ENCODE assay signal across 8 cellular contexts in the genomic region with DNA sequence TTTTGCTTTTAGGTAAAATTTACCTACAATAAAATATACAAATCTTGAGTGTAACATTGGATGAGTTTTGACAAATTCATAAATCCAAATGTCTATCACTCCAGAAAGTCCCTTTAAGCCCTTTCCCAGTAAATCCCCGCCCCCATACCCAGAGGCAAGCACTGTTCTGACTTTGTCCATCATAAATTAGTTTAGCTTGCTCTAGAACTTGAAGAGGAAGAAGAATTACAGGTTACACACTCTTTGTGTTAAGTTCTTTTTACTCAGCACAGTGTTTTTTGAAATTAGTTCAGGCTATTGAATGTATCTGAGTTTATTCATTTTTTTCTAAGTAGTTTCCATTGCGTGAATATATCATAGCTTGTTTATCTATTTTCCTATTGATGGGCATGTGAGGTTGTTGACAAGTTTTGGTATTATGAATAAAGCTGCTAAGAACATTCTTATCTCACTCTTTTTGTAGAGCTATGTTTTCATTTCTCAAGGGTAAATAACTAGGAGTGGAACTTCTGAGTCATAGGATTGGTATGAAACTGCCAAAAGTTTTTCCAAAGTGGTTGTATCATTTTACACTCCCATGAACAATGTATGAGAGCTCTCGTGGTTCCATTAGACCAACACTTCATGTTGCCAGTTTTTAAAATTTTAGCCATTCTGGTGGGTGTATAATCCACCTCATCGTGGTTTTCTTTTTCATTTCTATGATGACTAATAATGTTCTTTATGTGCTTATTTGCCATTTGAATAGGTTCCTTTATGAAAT. TPM values are rescaled to one million over a fixed set of nuclear protein-coding genes. Genes with fewer than 3 reads are reported as not detected.
DNase-seq lines count a peak whose midpoint lies in the region; ATAC-seq lines count a peak whose summit lies in the region.

No MANE protein-coding gene starts in this region.

- H3K79me2 ChIP-seq in mesendoderm (ENCODE audit: control insufficient read depth, insufficient read depth, low read length): no peaks in the 10 kb centered on the region

- no peak overlapping the region for H4K8ac ChIP-seq in mesendoderm (ENCODE audit: low read depth, low read length)

- H3K18ac ChIP-seq in mesendoderm (ENCODE audit: low read length): no peak overlapping the region

- POLR2A ChIA-PET in activated CD4-positive, alpha-beta T cell treated with anti-CD3 and anti-CD28 coated beads for 36 hours (lab: Charles Lee): interaction anchor here (0.6 to 1.2 kb wide), 7 partner anchors 16 to 986 kb away, joined by 3 to 5 read pairs (median 3); partner anchors contain the start of gene THAP9

- ATAC-seq in activated CD4-positive, alpha-beta T cell treated with anti-CD3 and anti-CD28 coated beads for 36 hours: peak; percentile 91
- ATAC-seq in HG03432 (IDR thresholded peaks at IDR 0.05; ENCODE audit: unreplicated experiment) (peak; percentile 73), GM19328 (IDR thresholded peaks at IDR 0.05; ENCODE audit: unreplicated experiment) (no peak)

- no peak overlapping the region for H3K27ac ChIP-seq in mesendoderm (ENCODE audit: low read depth, low read length)

- H3K4me3 ChIP-seq in mesendoderm (ENCODE audit: low read length) (no peak overlapping the region), MG63 (no peak overlapping the region)

- H2BK120ac ChIP-seq in mesendoderm (ENCODE audit: low read depth, low read length): no peak overlapping the region

- H3K4me1 ChIP-seq in mesendoderm (ENCODE audit: control insufficient read depth, low read depth, low read length): no peaks in the 10 kb centered on the region

- H3K4me2 ChIP-seq in mesendoderm (ENCODE audit: low read length): no peak overlapping the region

- no peaks in the 10 kb centered on the region for H3K9me3 Mint-ChIP-seq in activated CD4-positive, alpha-beta T cell treated with anti-CD3 and anti-CD28 coated beads for 36 hours (ENCODE audit: low read depth)

- H3K79me1 ChIP-seq in mesendoderm (ENCODE audit: low read length): no peaks in the 10 kb centered on the region

- H3K27me3 ChIP-seq in mesendoderm (ENCODE audit: insufficient read depth, low read length, poor library complexity): no peaks in the 10 kb centered on the region
- no peaks in the 10 kb centered on the region for H3K27me3 ChIP-seq in MG63

- peak overlapping the region; percentile 72 for H3K27ac Mint-ChIP-seq in activated CD4-positive, alpha-beta T cell treated with anti-CD3 and anti-CD28 coated beads for 36 hours

- no peaks in the 10 kb centered on the region for H3K9me3 ChIP-seq in MG63

- H4K5ac ChIP-seq in mesendoderm (ENCODE audit: low read length): no peak overlapping the region

- peak; percentile 52 for DNase-seq in activated CD4-positive, alpha-beta T cell treated with anti-CD3 and anti-CD28 coated beads for 36 hours
- DNase-seq in activated CD4-positive, alpha-beta T cell treated with anti-CD3 and anti-CD28 coated beads for 1 hour: no peak
- DNase-seq in amniotic epithelial cell (ENCODE audit: low read depth) (peak; percentile 96), mesendoderm (peak; percentile 68), MG63 (no peak), RPMI8226 (no peak)

- intact Hi-C loops in activated CD4-positive, alpha-beta T cell treated with anti-CD3 and anti-CD28 coated beads for 36 hours (cut with DNase I, micrococcal nuclease): loop anchor here (1.0 to 10.0 kb wide), 10 partner anchors 16 to 922 kb away; partner anchors contain the start of genes HELQ (in 2 of the 2), COQ2 (in 1 of the 2), ENOPH1 (in 1 of the 2) and HNRNPDL (in 1 of the 2)

- no peak overlapping the region for H3K23ac ChIP-seq in mesendoderm (ENCODE audit: low read length)

- CTCF ChIA-PET in activated CD4-positive, alpha-beta T cell treated with anti-CD3 and anti-CD28 coated beads for 36 hours (lab: Charles Lee): interaction anchor here (0.7 to 2.3 kb wide), 8 partner anchors 13 to 249 kb away, joined by 3 to 11 read pairs (median 3); partner anchors contain the start of gene COQ2

- no peak overlapping the region for H3K4me3 Mint-ChIP-seq in activated CD4-positive, alpha-beta T cell treated with anti-CD3 and anti-CD28 coated beads for 36 hours

- no peaks in the 10 kb centered on the region for H3K36me3 ChIP-seq in mesendoderm (ENCODE audit: control insufficient read depth, insufficient read depth, low read length)
- no peaks in the 10 kb centered on the region for H3K36me3 ChIP-seq in MG63

- no CpG with 5 or more reads among the region's 4 CpGs for WGBS in mesendoderm (ENCODE audit: extremely low coverage, insufficient coverage, low lambda C conversion rate)

- no peak overlapping the region for H3K9ac ChIP-seq in mesendoderm (ENCODE audit: low read length)

- peaks cover 23% of the 10 kb centered on the region for H3K4me1 Mint-ChIP-seq in activated CD4-positive, alpha-beta T cell treated with anti-CD3 and anti-CD28 coated beads for 36 hours

- H2BK15ac ChIP-seq in mesendoderm (replicated peaks; ENCODE audit: low read depth): no peak overlapping the region

- H2BK5ac ChIP-seq in mesendoderm (ENCODE audit: low read length): no peak overlapping the region

- peaks cover 3% of the 10 kb centered on the region for H3K36me3 Mint-ChIP-seq in activated CD4-positive, alpha-beta T cell treated with anti-CD3 and anti-CD28 coated beads for 36 hours (ENCODE audit: low read depth)

- H3K27me3 Mint-ChIP-seq in activated CD4-positive, alpha-beta T cell treated with anti-CD3 and anti-CD28 coated beads for 36 hours: no peaks in the 10 kb centered on the region

- H3K56ac ChIP-seq in mesendoderm (ENCODE audit: low read length): no peak overlapping the region

- no peak overlapping the region for H3K4ac ChIP-seq in mesendoderm (ENCODE audit: low read depth, low read length)

- H2AK5ac ChIP-seq in mesendoderm (ENCODE audit: low read length): no peak overlapping the region

RNA-seq across cellular contexts. Expression of gene HPSE, which starts 22.4 kb away (rescaled TPM):
- 10 to 100 TPM; 11.4 TPM for total RNA-seq in activated CD4-positive, alpha-beta T cell treated with anti-CD3 and anti-CD28 coated beads for 36 hours
- 1.8 TPM for polyA plus RNA-seq in mesendoderm (2013, experiment 1 of 2)
- 1.7 TPM for polyA plus RNA-seq in mesendoderm (2013, experiment 2 of 2)
- 2.1 TPM in 1 of 2 replicates, not detected in the other for total RNA-seq in MG63 (2014; rRNA removed; shearing (Covaris generic); ENCODE audit: low replicate concordance)

Comparison
In these comparisons a context has a peak if more than half of its experiments do, and no peak if none do; other contexts are left out.
1. DNase-seq: peak in activated CD4-positive, alpha-beta T cell treated with anti-CD3 and anti-CD28 coated beads for 36 hours (single experiment), amniotic epithelial cell (single experiment) and mesendoderm (single experiment); none in activated CD4-positive, alpha-beta T cell treated with anti-CD3 and anti-CD28 coated beads for 1 hour (single experiment), MG63 (single experiment) and RPMI8226 (single experiment).